Comparison of ENCODE assay signal across 10 cellular contexts in the genomic region with DNA sequence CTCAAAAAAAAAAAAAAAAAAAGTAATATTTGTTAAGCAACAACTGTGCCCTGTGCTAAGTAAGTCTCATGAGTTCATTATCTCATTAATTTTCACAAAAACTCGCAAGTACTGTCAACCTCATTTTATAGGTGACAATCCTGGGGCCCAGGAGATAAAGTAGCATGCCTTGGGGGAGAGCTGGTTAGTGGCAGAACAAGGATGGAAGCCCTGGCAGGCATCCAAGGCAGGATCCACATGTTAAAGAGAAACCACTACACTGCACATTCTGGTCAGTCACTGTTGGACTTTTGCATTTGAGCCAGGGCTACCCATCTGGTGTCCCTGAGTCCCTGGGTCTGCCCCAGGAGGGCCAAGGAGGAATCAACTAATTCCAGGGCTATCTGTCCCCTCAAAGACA. TPM values are rescaled to one million over a fixed set of nuclear protein-coding genes. Genes with fewer than 3 reads are reported as not detected.
A peak's percentile ranks its signal among the peaks of the same experiment; 100 is the strongest.
DNase-seq lines count a peak whose midpoint lies in the region; ATAC-seq and TF ChIP-seq lines count a peak whose summit lies in the region.
"Had no signal": no experiment of that assay in that cellular context is flagged by ENCODE, and none has a peak within 500 bp of the region (broad histone marks: within the 10 kb centered on the region; RNA-seq: fewer than 3 reads in every experiment).

No MANE protein-coding gene starts in this region.

- ATAC-seq in naive thymus-derived CD4-positive, alpha-beta T cell, result no peak
- ATAC-seq in HG03565 (IDR thresholded peaks at IDR 0.05; ENCODE audit: unreplicated experiment), result no peak
- ATAC-seq: WTC11 had no signal

- intact Hi-C loops in naive thymus-derived CD4-positive, alpha-beta T cell (cut with micrococcal nuclease), result loop anchor here in 1 of 2 donors (5.0 kb wide), 1 partner anchor 119 kb away; no protein-coding TSS in a partner anchor
- intact Hi-C loops in Caco-2 (cut with micrococcal nuclease; ENCODE audit: unreplicated experiment), result no loop called here
- intact Hi-C loops in vagina (cut with DNase I), result no loop called here

- H3K9me3 ChIP-seq in KOPT-K1 (ENCODE audit: insufficient read depth, low read length, poor library complexity, severe bottlenecking) (no peaks in the 10 kb centered on the region), Caco-2 (no peaks in the 10 kb centered on the region), vagina (peaks cover 11% of the 10 kb centered on the region)
- H3K9me3 ChIP-seq in naive thymus-derived CD4-positive, alpha-beta T cell (ENCODE audit: control insufficient read depth in 2 of 3, low read length in 3 of 3), result peaks cover 0 to 5% (median 0%) of the 10 kb centered on the region in 3 experiments

- no peaks in the 10 kb centered on the region for H3K27me3 ChIP-seq in naive thymus-derived CD4-positive, alpha-beta T cell (ENCODE audit: control insufficient read depth in 2 of 2, insufficient read depth in 2 of 2, low read length in 2 of 2)
- no peaks in the 10 kb centered on the region for H3K27me3 ChIP-seq in Caco-2 (replicated peaks; ENCODE audit: control insufficient read depth, insufficient read depth, low read length)
- H3K27me3 ChIP-seq in vagina, result no peaks in the 10 kb centered on the region
- H3K27me3 ChIP-seq: tibial artery had no signal

- H3K4me1 Mint-ChIP-seq in brain (peaks cover 28% of the 10 kb centered on the region), Caco-2 (ENCODE audit: low read depth, unreplicated experiment) (peaks cover 53% of the 10 kb centered on the region)
- H3K4me1 Mint-ChIP-seq in naive thymus-derived CD4-positive, alpha-beta T cell, result peaks cover 67 to 95% (median 84%) of the 10 kb centered on the region in 7 donors

- no peak for TF ChIP-seq POLR2A in vagina (IDR thresholded peaks at IDR 0.05)

- H3K27ac Mint-ChIP-seq in brain (peak overlapping the region in 3 of 5 experiments; percentile 74 to 76 (median 76)), Caco-2 (ENCODE audit: unreplicated experiment) (no peak overlapping the region)
- peak overlapping the region; percentile 73 to 100 (median 98) for H3K27ac Mint-ChIP-seq in naive thymus-derived CD4-positive, alpha-beta T cell
- H3K27ac Mint-ChIP-seq: WTC11 had no signal

- H3K36me3 ChIP-seq in KOPT-K1 (ENCODE audit: insufficient read depth, low read length) (no peaks in the 10 kb centered on the region), Caco-2 (ENCODE audit: control insufficient read depth, insufficient read depth, low read length) (no peaks in the 10 kb centered on the region; the same call in 1 of the 2 replicates), vagina (no peaks in the 10 kb centered on the region)
- no peaks in the 10 kb centered on the region for H3K36me3 ChIP-seq in naive thymus-derived CD4-positive, alpha-beta T cell (ENCODE audit: control insufficient read depth in 2 of 3, insufficient read depth in 3 of 3, low read length in 3 of 3)
- H3K36me3 ChIP-seq: tibial artery had no signal

- peak; percentile 25 for DNase-seq in COLO829 (ENCODE audit: low spot score)
- DNase-seq in naive thymus-derived CD4-positive, alpha-beta T cell, result no peak
- no peak for DNase-seq in NCI-H1930 (lab: John Stamatoyannopoulos, UW)
- DNase-seq in Caco-2, result no peak
- DNase-seq in vagina (ENCODE audit: extremely low spot score in 2 of 2), result no peak

- POLR2A ChIA-PET in naive thymus-derived CD4-positive, alpha-beta T cell (lab: Charles Lee), result interaction anchor here (1.3 to 43.2 kb wide), 6 partner anchors 8 to 46 kb away, joined by 3 to 1899 read pairs (median 330); partner anchors contain the start of gene ZFP36L2
- POLR2A ChIA-PET in Caco-2 (lab: Charles Lee), result no interaction called here

- TF ChIP-seq CTCF in brain (conservative IDR thresholded peaks at IDR 0.05) (no peak), Caco-2 (IDR thresholded peaks at IDR 0.05; ENCODE audit: insufficient read depth in 1 of 2, low read depth in 1 of 2, low read length in 1 of 2, severe bottlenecking in 1 of 2, unreplicated experiment in 1 of 2) (no peak), vagina (IDR thresholded peaks at IDR 0.05) (no peak)

- CTCF ChIA-PET in naive thymus-derived CD4-positive, alpha-beta T cell (lab: Charles Lee), result interaction anchor here (0.6 to 12.5 kb wide), 8 partner anchors 20 to 56 kb away, joined by 3 to 210 read pairs (median 19); partner anchors contain the start of gene ZFP36L2
- CTCF ChIA-PET in Caco-2 (lab: Charles Lee), result no interaction called here

- H3K27me3 Mint-ChIP-seq in brain, result peaks cover 4% of the 10 kb centered on the region
- H3K27me3 Mint-ChIP-seq in naive thymus-derived CD4-positive, alpha-beta T cell, result no peaks in the 10 kb centered on the region
- no peaks in the 10 kb centered on the region for H3K27me3 Mint-ChIP-seq in Caco-2 (ENCODE audit: insufficient read depth, unreplicated experiment)

- H3K27ac ChIP-seq in KOPT-K1 (ENCODE audit: low read depth, low read length, poor library complexity, severe bottlenecking) (peak overlapping the region; percentile 15), vagina (no peak overlapping the region)
- peak overlapping the region; percentile 99 for H3K27ac ChIP-seq in naive thymus-derived CD4-positive, alpha-beta T cell (ENCODE audit: low read depth, low read length)
- H3K27ac ChIP-seq: tibial artery had no signal

- peaks cover 82 to 89% of the 10 kb centered on the region in 2 donors for H3K4me1 ChIP-seq in naive thymus-derived CD4-positive, alpha-beta T cell (ENCODE audit: control insufficient read depth in 2 of 2, insufficient read depth in 2 of 2, low read length in 2 of 2)
- H3K4me1 ChIP-seq in Caco-2 (peaks cover 51% of the 10 kb centered on the region), vagina (peaks cover 26% of the 10 kb centered on the region)

- BruUV-seq in Caco-2 (replicated peaks; lab: Mats Ljungman, UMichigan), result no TSS peak

- peaks cover 13% of the 10 kb centered on the region for H3K36me3 Mint-ChIP-seq in brain
- H3K36me3 Mint-ChIP-seq in naive thymus-derived CD4-positive, alpha-beta T cell, result peaks cover 0 to 4% (median 0%) of the 10 kb centered on the region in 5 donors
- H3K36me3 Mint-ChIP-seq in Caco-2 (ENCODE audit: insufficient read depth, unreplicated experiment), result peaks cover 7% of the 10 kb centered on the region

- H3K4me3 Mint-ChIP-seq in brain (no peak overlapping the region), Caco-2 (ENCODE audit: unreplicated experiment) (no peak overlapping the region)
- peak overlapping the region in 9 of 10 donors; percentile 22 to 83 (median 68) for H3K4me3 Mint-ChIP-seq in naive thymus-derived CD4-positive, alpha-beta T cell
- H3K4me3 Mint-ChIP-seq: WTC11 had no signal

- H3K4me3 ChIP-seq in naive thymus-derived CD4-positive, alpha-beta T cell (ENCODE audit: low read length), result no peak overlapping the region
- no peak overlapping the region for H3K4me3 ChIP-seq in Caco-2 (ENCODE audit: low read depth, low read length)
- no peak overlapping the region for H3K4me3 ChIP-seq in vagina
- H3K4me3 ChIP-seq: tibial artery had no signal

- peaks cover 14 to 27% (median 19%) of the 10 kb centered on the region in 5 experiments for H3K9me3 Mint-ChIP-seq in brain
- peaks cover 0 to 14% (median 2%) of the 10 kb centered on the region in 11 donors for H3K9me3 Mint-ChIP-seq in naive thymus-derived CD4-positive, alpha-beta T cell
- H3K9me3 Mint-ChIP-seq in Caco-2 (ENCODE audit: unreplicated experiment), result no peaks in the 10 kb centered on the region

RNA-seq across cellular contexts. Expression of gene ZFP36L2, which starts 54.6 kb away (rescaled TPM):
- 16.1 TPM for polyA plus RNA-seq in brain (ENCODE audit: insufficient read depth, low read depth, low replicate concordance)
- 100 to 1,000 TPM; 231 to 747 (median 389) TPM for total RNA-seq in naive thymus-derived CD4-positive, alpha-beta T cell
- polyA plus RNA-seq in naive thymus-derived CD4-positive, alpha-beta T cell, result 100 to 1,000 TPM; 252 to 411 TPM
- total RNA-seq in Caco-2 (2022) (225 and 237 TPM in 2 replicates), vagina (206 TPM)

Comparison
In these comparisons a context has a peak if more than half of its experiments do, and no peak if none do; other contexts are left out.
1. H3K4me3 Mint-ChIP-seq: peak in naive thymus-derived CD4-positive, alpha-beta T cell (9 of 10); none in brain (0 of 5) and Caco-2 (single experiment).